Comparison of ENCODE assay signal across 11 cellular contexts in the genomic region with DNA sequence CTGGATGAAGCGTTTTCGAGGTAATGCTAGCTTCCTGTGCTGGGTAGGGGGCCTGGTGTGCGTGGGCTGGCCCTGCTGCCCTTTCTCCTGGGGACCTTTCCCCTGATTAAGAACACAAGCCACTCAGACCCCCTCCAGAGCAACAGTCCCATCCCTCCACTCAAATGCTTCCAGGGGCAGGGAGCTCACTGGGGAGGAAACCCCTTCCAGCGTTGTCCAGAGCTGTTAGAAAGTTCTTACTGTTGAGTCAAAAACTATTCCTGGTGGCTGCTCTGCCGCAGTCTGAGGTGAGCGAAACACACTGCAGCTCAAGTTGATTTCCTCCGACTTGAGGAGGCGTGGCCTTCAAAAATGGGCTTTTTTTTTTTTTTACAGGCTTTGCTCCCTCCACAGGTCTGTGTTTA. TPM values are rescaled to one million over a fixed set of nuclear protein-coding genes. Genes with fewer than 3 reads are reported as not detected.
A peak's percentile ranks its signal among the peaks of the same experiment; 100 is the strongest.
DNase-seq lines count a peak whose midpoint lies in the region; ATAC-seq lines count a peak whose summit lies in the region.
"Had no signal": no experiment of that assay in that cellular context is flagged by ENCODE, and none has a peak within 500 bp of the region (broad histone marks: within the 10 kb centered on the region; RNA-seq: fewer than 3 reads in every experiment).

No MANE protein-coding gene starts in this region.

- peak overlapping the region; percentile 81 for H3K27ac Mint-ChIP-seq in activated CD8-positive, alpha-beta T cell treated with anti-CD3 and anti-CD28 coated beads, Interleukin-2, amount 10 ng/mL, durations not matched to agents 7 days and 5 days

- H3K27me3 ChIP-seq in endocrine pancreas (ENCODE audit: control insufficient read depth, insufficient read depth, low read length), result no peaks in the 10 kb centered on the region

- DNase-seq in Jurkat, Clone E6-1 (ENCODE audit: low read depth, low spot score), result peak; percentile 37
- DNase-seq in activated CD8-positive, alpha-beta T cell treated with anti-CD3 and anti-CD28 coated beads, Interleukin-2, amount 10 ng/mL, durations not matched to agents 7 days and 5 days, result peak; percentile 70
- DNase-seq in stimulated activated CD8-positive, alpha-beta memory T cell treated with anti-CD3 and anti-CD28 coated beads, Interleukin-4, amount 100 ng/mL, for 48 hours, result peak; percentile 57
- DNase-seq in DMS153 (lab: John Stamatoyannopoulos, UW) (no peak), kidney glomerular epithelial cell (lab: John Stamatoyannopoulos, UW) (no peak)
- DNase-seq: DMS53, left ventricle myocardium superior, NCI-H2029 treated with DMSO at 0.1 percent for 48 hours had no signal

- no peak overlapping the region for H3K4me3 ChIP-seq in Jurkat, Clone E6-1 (ENCODE audit: low read length)
- H3K4me3 ChIP-seq in endocrine pancreas (ENCODE audit: control insufficient read depth, insufficient read depth, low read length), result no peak overlapping the region

- no peaks in the 10 kb centered on the region for H3K9me3 Mint-ChIP-seq in activated CD8-positive, alpha-beta T cell treated with anti-CD3 and anti-CD28 coated beads, Interleukin-2, amount 10 ng/mL, durations not matched to agents 7 days and 5 days (ENCODE audit: insufficient read depth)

- CTCF ChIA-PET in activated CD8-positive, alpha-beta T cell treated with anti-CD3 and anti-CD28 coated beads, Interleukin-2, amount 10 ng/mL, durations not matched to agents 7 days and 5 days (lab: Charles Lee), result interaction anchor here (0.9 to 3.2 kb wide), 14 partner anchors 8 to 246 kb away, joined by 3 to 19 read pairs (median 4); no protein-coding TSS in a partner anchor

- no peaks in the 10 kb centered on the region for H3K36me3 ChIP-seq in endocrine pancreas (ENCODE audit: control insufficient read depth, insufficient read depth, low read length)

- peak overlapping the region; percentile 45 for H3K9ac ChIP-seq in endocrine pancreas (ENCODE audit: control insufficient read depth, insufficient read depth, low read length)

- no peaks in the 10 kb centered on the region for H3K4me1 ChIP-seq in endocrine pancreas (ENCODE audit: control insufficient read depth, insufficient read depth, low read length)

- H3K4me3 Mint-ChIP-seq in activated CD8-positive, alpha-beta T cell treated with anti-CD3 and anti-CD28 coated beads, Interleukin-2, amount 10 ng/mL, durations not matched to agents 7 days and 5 days, result peak overlapping the region; percentile 62

- no peaks in the 10 kb centered on the region for H3K9me3 ChIP-seq in endocrine pancreas (ENCODE audit: control insufficient read depth, low read length)

- H3K27me3 Mint-ChIP-seq in activated CD8-positive, alpha-beta T cell treated with anti-CD3 and anti-CD28 coated beads, Interleukin-2, amount 10 ng/mL, durations not matched to agents 7 days and 5 days (ENCODE audit: low read depth), result no peaks in the 10 kb centered on the region

- H3K36me3 Mint-ChIP-seq in activated CD8-positive, alpha-beta T cell treated with anti-CD3 and anti-CD28 coated beads, Interleukin-2, amount 10 ng/mL, durations not matched to agents 7 days and 5 days (ENCODE audit: low read depth), result peaks cover 35% of the 10 kb centered on the region

- H3K4me1 Mint-ChIP-seq in activated CD8-positive, alpha-beta T cell treated with anti-CD3 and anti-CD28 coated beads, Interleukin-2, amount 10 ng/mL, durations not matched to agents 7 days and 5 days (ENCODE audit: low read depth), result peaks cover 91% of the 10 kb centered on the region

- POLR2A ChIA-PET in activated CD8-positive, alpha-beta T cell treated with anti-CD3 and anti-CD28 coated beads, Interleukin-2, amount 10 ng/mL, durations not matched to agents 7 days and 5 days (lab: Charles Lee), result interaction anchor here (0.6 to 2.2 kb wide), 5 partner anchors 11 to 537 kb away, joined by 4 to 9 read pairs (median 5); partner anchors contain the start of gene MTFR1L

- ATAC-seq in activated CD8-positive, alpha-beta T cell treated with anti-CD3 and anti-CD28 coated beads, Interleukin-2, amount 10 ng/mL, durations not matched to agents 7 days and 5 days, result peak; percentile 41
- ATAC-seq in GM21576 (IDR thresholded peaks at IDR 0.05; ENCODE audit: unreplicated experiment) (no peak), GM19397 (IDR thresholded peaks at IDR 0.05; ENCODE audit: unreplicated experiment) (no peak)
- ATAC-seq: left ventricle myocardium superior had no signal

RNA-seq across cellular contexts. Expression of gene LDLRAP1, which starts 21.8 kb away (rescaled TPM):
- polyA plus RNA-seq in Jurkat, Clone E6-1 (2012; ENCODE audit: insufficient read depth, insufficient read length), result 15.0 TPM
- 10 to 100 TPM; 30.7 to 31.3 TPM for total RNA-seq in activated CD8-positive, alpha-beta T cell treated with anti-CD3 and anti-CD28 coated beads, Interleukin-2, amount 10 ng/mL, durations not matched to agents 7 days and 5 days

RNA-seq across cellular contexts. Expression of gene MAN1C1, which starts 51.4 kb away (rescaled TPM):
- polyA plus RNA-seq in Jurkat, Clone E6-1 (2012; ENCODE audit: insufficient read depth, insufficient read length), result not detected
- total RNA-seq in activated CD8-positive, alpha-beta T cell treated with anti-CD3 and anti-CD28 coated beads, Interleukin-2, amount 10 ng/mL, durations not matched to agents 7 days and 5 days, result 10 to 100 TPM; 16.8 to 17.9 TPM

Comparison
In these comparisons a context has a peak if more than half of its experiments do, and no peak if none do; other contexts are left out.
1. DNase-seq: peak in Jurkat, Clone E6-1 (single experiment), activated CD8-positive, alpha-beta T cell treated with anti-CD3 and anti-CD28 coated beads, Interleukin-2, amount 10 ng/mL, durations not matched to agents 7 days and 5 days (single experiment) and stimulated activated CD8-positive, alpha-beta memory T cell treated with anti-CD3 and anti-CD28 coated beads, Interleukin-4, amount 100 ng/mL, for 48 hours (single experiment); none in DMS153 (single experiment) and kidney glomerular epithelial cell (single experiment).